Comparison of ENCODE assay signal across 8 cellular contexts in the genomic region with DNA sequence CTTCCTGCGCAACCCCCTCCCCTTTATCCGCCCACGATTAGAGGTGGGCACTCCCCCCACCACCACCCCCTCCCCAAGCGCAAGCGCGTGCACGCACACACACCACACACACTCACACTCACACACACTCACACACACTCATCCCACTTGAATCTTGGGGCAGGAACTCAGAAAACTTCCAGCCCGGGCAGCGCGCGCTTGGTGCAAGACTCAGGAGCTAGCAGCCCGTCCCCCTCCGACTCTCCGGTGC. TPM values are rescaled to one million over a fixed set of nuclear protein-coding genes. Genes with fewer than 3 reads are reported as not detected.
DNase-seq lines count a peak whose midpoint lies in the region; ATAC-seq and TF ChIP-seq lines count a peak whose summit lies in the region.

Gene HMGA2 (plus strand): TSS at position 170 of the 250 bp plus-strand sequence. CDS start 788 bp downstream, outside the sequence.

- H3K4me1 ChIP-seq in adrenal gland (replicated peaks in 1 of 2), result peaks cover 19 to 30% of the 10 kb centered on the region in 2 donors
- peaks cover 25% of the 10 kb centered on the region; the same call in 1 of the 2 replicates for H3K4me1 ChIP-seq in iPS-20b (ENCODE audit: insufficient read depth, low read length)

- no peak for TF ChIP-seq CTCF in adrenal gland (IDR thresholded peaks at IDR 0.05)

- H3K36me3 ChIP-seq in adrenal gland (replicated peaks in 1 of 2) (no peaks in the 10 kb centered on the region), iPS-20b (ENCODE audit: insufficient read depth, low read depth, low read length) (peaks cover 7% of the 10 kb centered on the region; the same call in 1 of the 2 replicates)

- peaks cover 64% of the 10 kb centered on the region for H3K27me3 Mint-ChIP-seq in activated CD8-positive, alpha-beta memory T cell treated with anti-CD3 and anti-CD28 coated beads, Interleukin-2, amount 10 ng/mL, durations not matched to agents 7 days and 5 days

- peak within 1 kb of the TSS in 2 of 4 donors; percentile 20 to 60 for H3K4me3 ChIP-seq in adrenal gland
- H3K4me3 ChIP-seq in iPS-20b (ENCODE audit: low read length), result peak within 1 kb of the TSS; percentile 99

- H3K4me3 Mint-ChIP-seq in activated CD8-positive, alpha-beta memory T cell treated with anti-CD3 and anti-CD28 coated beads, Interleukin-2, amount 10 ng/mL, durations not matched to agents 7 days and 5 days, result peak within 1 kb of the TSS; percentile 32
- peak within 1 kb of the TSS; percentile 59 for H3K4me3 Mint-ChIP-seq in stimulated activated effector memory CD8-positive, alpha-beta T cell treated with anti-CD3 and anti-CD28 coated beads, Interleukin-12 subunit alpha, Interleukin-12 subunit beta, amount 100 ng/mL, for 72 hours

- no peaks in the 10 kb centered on the region for H3K9me3 Mint-ChIP-seq in activated CD8-positive, alpha-beta memory T cell treated with anti-CD3 and anti-CD28 coated beads, Interleukin-2, amount 10 ng/mL, durations not matched to agents 7 days and 5 days (ENCODE audit: low read depth)
- H3K9me3 Mint-ChIP-seq in stimulated activated effector memory CD8-positive, alpha-beta T cell treated with anti-CD3 and anti-CD28 coated beads, Interleukin-12 subunit alpha, Interleukin-12 subunit beta, amount 100 ng/mL, for 72 hours, result no peaks in the 10 kb centered on the region

- DNase-seq in activated CD8-positive, alpha-beta memory T cell treated with anti-CD3 and anti-CD28 coated beads, Interleukin-2, amount 10 ng/mL, durations not matched to agents 7 days and 5 days, result no peak
- DNase-seq in activated CD8-positive, alpha-beta memory T cell treated with anti-CD3 and anti-CD28 coated beads, Interleukin-2, amount 50 U/mL, for 4 hours, result no peak
- DNase-seq in adrenal gland (peak in 5 of 7 donors; percentile 10 to 31 (median 22)), NCI-H146 treated with DMSO at 0.1 percent for 48 hours (lab: John Stamatoyannopoulos, UW; ENCODE audit: unreplicated experiment) (no peak)
- DNase-seq in stimulated activated effector memory CD8-positive, alpha-beta T cell treated with anti-CD3 and anti-CD28 coated beads, Interleukin-12 subunit alpha, Interleukin-12 subunit beta, amount 100 ng/mL, for 72 hours (ENCODE audit: low spot score in 2 of 2), result no peak
- DNase-seq in effector CD4-positive, alpha-beta T cell, result no peak

- H3K27ac ChIP-seq in adrenal gland (no peak within 1 kb of the TSS), iPS-20b (ENCODE audit: low read length) (peak within 1 kb of the TSS; percentile 39)

- H3K27ac Mint-ChIP-seq in activated CD8-positive, alpha-beta memory T cell treated with anti-CD3 and anti-CD28 coated beads, Interleukin-2, amount 10 ng/mL, durations not matched to agents 7 days and 5 days, result peak within 1 kb of the TSS; percentile 49
- no peak within 1 kb of the TSS for H3K27ac Mint-ChIP-seq in stimulated activated effector memory CD8-positive, alpha-beta T cell treated with anti-CD3 and anti-CD28 coated beads, Interleukin-12 subunit alpha, Interleukin-12 subunit beta, amount 100 ng/mL, for 72 hours

- H3K9me3 ChIP-seq in adrenal gland (replicated peaks in 1 of 3), result no peaks in the 10 kb centered on the region
- no peaks in the 10 kb centered on the region for H3K9me3 ChIP-seq in iPS-20b (ENCODE audit: insufficient read depth, low read depth, low read length)

- peaks cover 71% of the 10 kb centered on the region for H3K27me3 ChIP-seq in adrenal gland
- no peaks in the 10 kb centered on the region for H3K27me3 ChIP-seq in iPS-20b (ENCODE audit: insufficient read depth, low read length)

- CTCF ChIA-PET in activated CD8-positive, alpha-beta memory T cell treated with anti-CD3 and anti-CD28 coated beads, Interleukin-2, amount 10 ng/mL, durations not matched to agents 7 days and 5 days (lab: Charles Lee), result no interaction called here

- H3K4me1 Mint-ChIP-seq in activated CD8-positive, alpha-beta memory T cell treated with anti-CD3 and anti-CD28 coated beads, Interleukin-2, amount 10 ng/mL, durations not matched to agents 7 days and 5 days, result peaks cover 13% of the 10 kb centered on the region
- H3K4me1 Mint-ChIP-seq in stimulated activated effector memory CD8-positive, alpha-beta T cell treated with anti-CD3 and anti-CD28 coated beads, Interleukin-12 subunit alpha, Interleukin-12 subunit beta, amount 100 ng/mL, for 72 hours, result peaks cover 16% of the 10 kb centered on the region

- TF ChIP-seq POLR2A in adrenal gland (IDR thresholded peaks at IDR 0.05), result no peak

- no peak for ATAC-seq in activated CD8-positive, alpha-beta memory T cell treated with anti-CD3 and anti-CD28 coated beads, Interleukin-2, amount 10 ng/mL, durations not matched to agents 7 days and 5 days
- ATAC-seq in stimulated activated effector memory CD8-positive, alpha-beta T cell treated with anti-CD3 and anti-CD28 coated beads, Interleukin-12 subunit alpha, Interleukin-12 subunit beta, amount 100 ng/mL, for 72 hours, result no peak
- no peak for ATAC-seq in GM18873 (IDR thresholded peaks at IDR 0.05; ENCODE audit: low FRiP score, unreplicated experiment)

- peak within 1 kb of the TSS; percentile 89 for H3K9ac ChIP-seq in iPS-20b (ENCODE audit: low read depth, low read length)

- no peaks in the 10 kb centered on the region for H3K36me3 Mint-ChIP-seq in activated CD8-positive, alpha-beta memory T cell treated with anti-CD3 and anti-CD28 coated beads, Interleukin-2, amount 10 ng/mL, durations not matched to agents 7 days and 5 days
- no peaks in the 10 kb centered on the region for H3K36me3 Mint-ChIP-seq in stimulated activated effector memory CD8-positive, alpha-beta T cell treated with anti-CD3 and anti-CD28 coated beads, Interleukin-12 subunit alpha, Interleukin-12 subunit beta, amount 100 ng/mL, for 72 hours

- 0 to 1% (median 0%) methylated on average over 10 to 14 of the region's 14 CpGs for WGBS in adrenal gland, 4 donors

- intact Hi-C loops in adrenal gland (cut with DNase I), result no loop called here

RNA-seq across cellular contexts. Expression of gene HMGA2, which starts in this region (rescaled TPM):
- total RNA-seq in activated CD8-positive, alpha-beta memory T cell treated with anti-CD3 and anti-CD28 coated beads, Interleukin-2, amount 10 ng/mL, durations not matched to agents 7 days and 5 days, result not detected
- under 1 TPM in 3 of 8 donors, not detected in 5; 0.03 to 0.42 (median 0.25) TPM for total RNA-seq in adrenal gland
- under 1 TPM in 1 of 3 donors, not detected in 2; 0.04 TPM for polyA plus RNA-seq in adrenal gland

Comparison
In these comparisons a context has a peak if more than half of its experiments do, and no peak if none do; other contexts are left out.
1. Peak in DNase-seq in adrenal gland; RNA of the gene not detected or under 1 TPM.